ENCODE assay signal across 24 cellular contexts in the genomic region with DNA sequence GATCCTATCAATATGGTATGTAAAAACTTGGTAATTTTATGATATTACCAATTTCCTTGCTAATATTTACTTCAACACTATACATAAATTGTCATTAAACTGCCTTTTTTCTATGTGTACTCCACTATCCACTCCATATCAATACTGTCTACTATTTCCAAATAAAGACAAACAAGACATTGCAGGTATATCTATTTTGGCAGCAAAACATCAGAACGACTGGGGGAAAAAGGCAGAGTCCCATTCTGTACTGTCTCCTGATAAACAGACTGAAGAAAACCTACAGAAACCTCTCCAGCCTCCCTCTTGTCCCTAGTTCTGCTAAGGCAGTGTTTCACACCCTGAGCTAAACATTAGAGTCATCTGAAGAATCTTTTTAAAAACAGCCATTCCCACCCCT.
"Had no signal": no experiment of that assay in that cellular context is flagged by ENCODE, and none has a peak within 500 bp of the region (broad histone marks: within the 10 kb centered on the region; RNA-seq: fewer than 3 reads in every experiment).

No MANE protein-coding gene starts in this region.

- H3K9me3 ChIP-seq: gastroesophageal sphincter, left lung, lower lobe of right lung had no signal

- DNase-seq: dermis blood vessel endothelial cell; dorsolateral prefrontal cortex; effector CD4-positive, alpha-beta T cell; effector memory CD4-positive, alpha-beta T cell; foreskin keratinocyte; heart left ventricle; hypothalamus; immature natural killer cell; islet precursor cell; kidney; kidney glomerular epithelial cell; left colon; left lung; left ventricle myocardium superior; lower lobe of right lung; mesendoderm; midbrain; naive thymus-derived CD4-positive, alpha-beta T cell had no signal

- ATAC-seq: foreskin keratinocyte; gastroesophageal sphincter; heart left ventricle; left colon; left lung; left ventricle myocardium superior; lower lobe of right lung; naive thymus-derived CD4-positive, alpha-beta T cell had no signal

- H2AFZ ChIP-seq: hepatocyte had no signal

- H3K27ac ChIP-seq: coronary artery, dorsolateral prefrontal cortex, esophagus muscularis mucosa, foreskin keratinocyte, gastroesophageal sphincter, heart left ventricle, hepatocyte, left lung, lower lobe of right lung had no signal

- H3K4me3 ChIP-seq: coronary artery, dorsolateral prefrontal cortex, esophagus muscularis mucosa, gastroesophageal sphincter, heart left ventricle, hepatocyte, left lung, lower lobe of right lung had no signal

- H3K4me1 ChIP-seq: foreskin keratinocyte, left lung, lower lobe of right lung had no signal

- H3K4me2 ChIP-seq: hepatocyte had no signal

- H3K27me3 ChIP-seq: esophagus muscularis mucosa, foreskin keratinocyte, gastroesophageal sphincter, heart left ventricle, hepatocyte, left lung had no signal

- FAIRE-seq: endothelial cell of umbilical vein, frontal cortex, kidney had no signal
